Comparison of ENCODE assay signal across 19 cellular contexts in genomic region chr3:69718832-69719231, GRCh38. TPM values are rescaled to one million over a fixed set of nuclear protein-coding genes. Genes with fewer than 3 reads are reported as not detected.
DNase-seq lines count a peak whose midpoint lies in the region; ATAC-seq, FAIRE-seq and TF ChIP-seq lines count a peak whose summit lies in the region.
"Had no signal": no experiment of that assay in that cellular context is flagged by ENCODE, and none has a peak within 500 bp of the region (broad histone marks: within the 10 kb centered on the region; RNA-seq: fewer than 3 reads in every experiment).

No MANE protein-coding gene starts in this region.

- no peak overlapping the region for H3K9ac ChIP-seq in SK-N-SH
- H3K9ac ChIP-seq: GM23248 had no signal

- H3K4me1 ChIP-seq in SK-N-SH (ENCODE audit: control insufficient read depth in 1 of 2, insufficient read depth in 2 of 2, low read depth in 1 of 2, low read length in 1 of 2) (peaks cover 0 to 4% of the 10 kb centered on the region in 2 experiments; a peak in 1 of 4 replicates), mesodermal cell (ENCODE audit: control insufficient read depth, insufficient read depth, low read length, poor library complexity, severe bottlenecking) (peaks cover 15% of the 10 kb centered on the region)
- H3K4me1 ChIP-seq: Caco-2 had no signal

- in situ Hi-C loops in brain microvascular endothelial cell (cut with HindIII; ENCODE audit: low pct_ligation_motif_present, low sequenced_read_pairs): no loop called here

- H3K27ac ChIP-seq in SK-N-SH (ENCODE audit: low read depth in 2 of 2, low read length in 1 of 2) (no peak overlapping the region), mesodermal cell (ENCODE audit: low read depth, low read length, severe bottlenecking) (peak overlapping the region; percentile 25), brain microvascular endothelial cell (no peak overlapping the region)
- H3K27ac ChIP-seq: GM23248 had no signal

- H3K4me3 ChIP-seq in SK-N-SH (ENCODE audit: low read depth in 2 of 2, low read length in 1 of 2) (no peak overlapping the region), mesodermal cell (ENCODE audit: extremely low read depth, insufficient read depth, low read length, poor library complexity, severe bottlenecking) (no peak overlapping the region), brain microvascular endothelial cell (ENCODE audit: low read depth, low read length) (no peak overlapping the region)
- H3K4me3 ChIP-seq: GM23248 had no signal

- H3K9me3 ChIP-seq in SK-N-SH (no peaks in the 10 kb centered on the region), mesodermal cell (ENCODE audit: control insufficient read depth, low read length) (no peaks in the 10 kb centered on the region)
- H3K9me3 ChIP-seq: Caco-2 had no signal

- H3K4me2 ChIP-seq in SK-N-SH: no peak overlapping the region

- no peak for DNase-seq in SK-N-SH
- peak; percentile 54 for DNase-seq in cerebellar cortex (ENCODE audit: low spot score)
- no peak for DNase-seq in brain microvascular endothelial cell
- no peak for DNase-seq in D721Med (ENCODE audit: insufficient read length, low spot score)
- DNase-seq in NK-92 (lab: John Stamatoyannopoulos, UW; ENCODE audit: unreplicated experiment): no peak
- DNase-seq: Caco-2, DMS79, GDM1, GM23248, Kasumi-1, NCI-H1417, NCI-H1930, NCI-H2171 treated with DMSO at 0.1 percent for 48 hours, SIG-M5 had no signal

- no peak for TF ChIP-seq CTCF in SK-N-SH (IDR thresholded peaks at IDR 0.05)
- no peak for TF ChIP-seq CTCF in brain microvascular endothelial cell (IDR thresholded peaks at IDR 0.05; ENCODE audit: low read depth, low read length, missing control alignments)
- TF ChIP-seq CTCF in D721Med (IDR thresholded peaks at IDR 0.05; ENCODE audit: insufficient read depth, missing control alignments): no peak

- peak; percentile 3; the same call in 1 of the 2 replicates for TF ChIP-seq RAD21 in SK-N-SH (IDR thresholded peaks at IDR 0.05; ENCODE audit: low read length)

- no peaks in the 10 kb centered on the region for H3K36me3 ChIP-seq in SK-N-SH (replicated peaks in 1 of 2; ENCODE audit: control insufficient read depth in 1 of 2, insufficient read depth in 2 of 2, low read length in 1 of 2)
- no peaks in the 10 kb centered on the region for H3K36me3 ChIP-seq in mesodermal cell (ENCODE audit: control insufficient read depth, insufficient read depth, low read length)
- no peaks in the 10 kb centered on the region for H3K36me3 ChIP-seq in brain microvascular endothelial cell (replicated peaks)

- no peaks in the 10 kb centered on the region for H3K9me2 ChIP-seq in SK-N-SH

- no peaks in the 10 kb centered on the region for H4K20me1 ChIP-seq in SK-N-SH (ENCODE audit: insufficient read depth)

- H3K79me2 ChIP-seq in SK-N-SH (ENCODE audit: insufficient read depth): no peaks in the 10 kb centered on the region

- POLR2A ChIA-PET in SK-N-SH (lab: Yijun Ruan, JAX): no interaction called here

- no peak for TF ChIP-seq EP300 in SK-N-SH (IDR thresholded peaks at IDR 0.05; ENCODE audit: borderline replicate concordance in 1 of 2, low read depth in 1 of 2, low read length in 1 of 2)

- ATAC-seq in SK-N-SH treated with all-trans-retinoic acid at 6 μM for 48 hours (no peak), HG02623 (IDR thresholded peaks at IDR 0.05; ENCODE audit: unreplicated experiment) (no peak)

- H2AFZ ChIP-seq in SK-N-SH (ENCODE audit: low read depth): no peak overlapping the region
- H2AFZ ChIP-seq: GM23248 had no signal

- FAIRE-seq in D721Med (lab: Jason Lieb, UNC): no peak
- FAIRE-seq: A204.1, GM12892 had no signal

- CTCF ChIA-PET in SK-N-SH (lab: Yijun Ruan, JAX): interaction anchor here (0.7 to 1.2 kb wide), 3 partner anchors 12 to 28 kb away, joined by 3 to 4 read pairs (median 3); no protein-coding TSS in a partner anchor

- H3F3A ChIP-seq in SK-N-SH (replicated peaks; ENCODE audit: insufficient read depth): no peaks in the 10 kb centered on the region

- 90% methylated on average over 4 of the region's 4 CpGs for WGBS in SK-N-SH (ENCODE audit: low lambda C conversion rate)
- 68 to 71% methylated on average over 3 to 4 of the region's 4 CpGs for WGBS in mesodermal cell (ENCODE audit: insufficient coverage in 2 of 2), 2 experiments

- H3K27me3 ChIP-seq in SK-N-SH (ENCODE audit: insufficient read depth) (no peaks in the 10 kb centered on the region), brain microvascular endothelial cell (replicated peaks) (no peaks in the 10 kb centered on the region)

TF ChIP-seq in SK-N-SH, 30 proteins besides CTCF, POLR2A, EP300 and RAD21 (continues in another document):
- TF ChIP-seq TAF1 (IDR thresholded peaks at IDR 0.05; ENCODE audit: borderline replicate concordance, low read depth, low read length) (no peak), POLR2AphosphoS5 (IDR thresholded peaks at IDR 0.05; ENCODE audit: low read depth, low read length) (no peak), GATA2 (CRISPR knock-in tag; IDR thresholded peaks at IDR 0.05) (no peak), MAX (IDR thresholded peaks at IDR 0.05; ENCODE audit: low read depth) (no peak), REST (IDR thresholded peaks at IDR 0.05; ENCODE audit: low read depth, low read length) (no peak), RFX5 (IDR thresholded peaks at IDR 0.05; ENCODE audit: low read length) (no peak), MXI1 (IDR thresholded peaks at IDR 0.05; ENCODE audit: low read depth, low read length) (no peak), JUND (IDR thresholded peaks at IDR 0.05) (no peak)

TF ChIP-seq in SK-N-SH treated with all-trans-retinoic acid at 6 μM for 48 hours, 23 proteins besides CTCF, POLR2A, EP300 and RAD21:
- TF ChIP-seq CSDC2 (CRISPR knock-in tag; IDR thresholded peaks at IDR 0.05) (no peak), TOX (CRISPR knock-in tag; IDR thresholded peaks at IDR 0.05; ENCODE audit: borderline replicate concordance) (no peak)
TF ChIP-seq in SK-N-SH treated with all-trans-retinoic acid at 6 μM for 48 hours: peak in this region for 0.

RNA-seq across cellular contexts. Expression of gene MITF, which starts 20.4 kb away (rescaled TPM):
- polyA plus RNA-seq in SK-N-SH (2012; rRNA removed): 1.7 and 2.5 TPM in 2 replicates
- polyA plus RNA-seq in SK-N-SH (2012; cell fraction: cytosol; rRNA removed): 2.0 and 2.3 TPM in 2 replicates
- 1.5 and 2.3 TPM in 2 replicates for polyA plus RNA-seq in SK-N-SH (2012; cell fraction: nucleus; rRNA removed)
- 4.1 TPM for polyA plus RNA-seq in mesodermal cell (2013, experiment 1 of 2)
- polyA plus RNA-seq in mesodermal cell (2013, experiment 2 of 2): 3.2 TPM
